ENCODE assay signal across 11 cellular contexts in genomic region chr21:43645987-43646386, GRCh38. TPM values are rescaled to one million over a fixed set of nuclear protein-coding genes. Genes with fewer than 3 reads are reported as not detected.
A peak's percentile ranks its signal among the peaks of the same experiment; 100 is the strongest.
DNase-seq lines count a peak whose midpoint lies in the region; TF ChIP-seq lines count a peak whose summit lies in the region.
"Had no signal": no experiment of that assay in that cellular context is flagged by ENCODE, and none has a peak within 500 bp of the region (broad histone marks: within the 10 kb centered on the region; RNA-seq: fewer than 3 reads in every experiment).

No MANE protein-coding gene starts in this region.

- H3K9me3 Mint-ChIP-seq in CD4-positive, alpha-beta memory T cell: no peaks in the 10 kb centered on the region
- H3K9me3 Mint-ChIP-seq: CD4-positive, alpha-beta T cell; neural crest cell; stimulated activated naive CD8-positive, alpha-beta T cell treated with anti-CD3 and anti-CD28 coated beads, Interleukin-15, Interleukin-2, amounts not matched to agents 100 ng/mL and 50 ng/mL, for 24 hours had no signal

- TF ChIP-seq POLR2A in suprapubic skin (IDR thresholded peaks at IDR 0.05): no peak

- H3K9ac ChIP-seq in BLaER1 (peak overlapping the region; percentile 10; the same call in 1 of the 2 replicates), MM.1S (ENCODE audit: low read length) (peak overlapping the region; percentile 13; the same call in 1 of the 2 replicates), neuronal stem cell (ENCODE audit: low read depth, low read length, poor library complexity) (no peak overlapping the region)

- H3K27me3 Mint-ChIP-seq in CD4-positive, alpha-beta memory T cell: peaks cover 3 to 4% of the 10 kb centered on the region in 2 donors
- H3K27me3 Mint-ChIP-seq: CD4-positive, alpha-beta T cell; stimulated activated naive CD8-positive, alpha-beta T cell treated with anti-CD3 and anti-CD28 coated beads, Interleukin-15, Interleukin-2, amounts not matched to agents 100 ng/mL and 50 ng/mL, for 24 hours had no signal

- peaks cover 13% of the 10 kb centered on the region; the same call in 1 of the 2 replicates for H3F3A ChIP-seq in MM.1S (ENCODE audit: insufficient read depth, low read length)

- no peak for DNase-seq in MM.1S
- DNase-seq in coronary artery (ENCODE audit: low spot score): no peak
- DNase-seq in neuronal stem cell (ENCODE audit: low spot score): no peak
- DNase-seq in SKM-1 (lab: John Stamatoyannopoulos, UW; ENCODE audit: unreplicated experiment): no peak
- DNase-seq in CD4-positive, alpha-beta memory T cell: no peak
- DNase-seq in suprapubic skin (ENCODE audit: low spot score in 2 of 2): no peak
- no peak for DNase-seq in DMS 273 (lab: John Stamatoyannopoulos, UW; ENCODE audit: unreplicated experiment)

- CTCF ChIA-PET in CD4-positive, alpha-beta memory T cell (lab: Charles Lee; ENCODE audit: partially characterized antibody): interaction anchor here (0.7 to 1.1 kb wide), 4 partner anchors 44 to 722 kb away, joined by 3 read pairs; no protein-coding TSS in a partner anchor

- peaks cover 3 to 8% (median 7%) of the 10 kb centered on the region in 4 donors for H3K4me1 Mint-ChIP-seq in CD4-positive, alpha-beta memory T cell

- H3K4me3 ChIP-seq in BLaER1 (no peak overlapping the region), MM.1S (ENCODE audit: low read length) (peak overlapping the region; percentile 35), coronary artery (peak overlapping the region; percentile 23), neuronal stem cell (ENCODE audit: low read length in 2 of 2) (no peak overlapping the region), suprapubic skin (no peak overlapping the region)
- no peak overlapping the region for H3K4me3 ChIP-seq in CD4-positive, alpha-beta memory T cell (ENCODE audit: low read length in 2 of 2)

- H2AK5ac ChIP-seq in neuronal stem cell (ENCODE audit: low read depth, low read length): no peak overlapping the region

- no peak for TF ChIP-seq CTCF in MM.1S (IDR thresholded peaks at IDR 0.05; ENCODE audit: low read length)
- TF ChIP-seq CTCF in coronary artery (IDR thresholded peaks at IDR 0.05): no peak
- TF ChIP-seq CTCF in suprapubic skin (IDR thresholded peaks at IDR 0.05): no peak

- POLR2A ChIA-PET in CD4-positive, alpha-beta memory T cell (lab: Charles Lee; ENCODE audit: partially characterized antibody): no interaction called here

- H3K9me3 ChIP-seq in BLaER1 (no peaks in the 10 kb centered on the region), MM.1S (replicated peaks; ENCODE audit: insufficient read depth, low read length) (no peaks in the 10 kb centered on the region), neuronal stem cell (replicated peaks in 1 of 2; ENCODE audit: control insufficient read depth in 2 of 2, insufficient read depth in 1 of 2, low read depth in 1 of 2, low read length in 2 of 2) (no peaks in the 10 kb centered on the region), suprapubic skin (no peaks in the 10 kb centered on the region)
- H3K9me3 ChIP-seq in CD4-positive, alpha-beta memory T cell (ENCODE audit: control insufficient read depth in 1 of 2, low read length in 2 of 2): no peaks in the 10 kb centered on the region

- H3K4me1 ChIP-seq in BLaER1 (peaks cover 18% of the 10 kb centered on the region), MM.1S (ENCODE audit: low read length) (peaks cover 17% of the 10 kb centered on the region), neuronal stem cell (ENCODE audit: control insufficient read depth in 2 of 2, insufficient read depth in 1 of 2, low read depth in 1 of 2, low read length in 2 of 2) (peaks cover 2 to 4% of the 10 kb centered on the region in 2 donors), suprapubic skin (peaks cover 21% of the 10 kb centered on the region)
- peaks cover 8% of the 10 kb centered on the region for H3K4me1 ChIP-seq in CD4-positive, alpha-beta memory T cell (ENCODE audit: insufficient read depth, low read length)

- peak overlapping the region in 3 of 7 donors; percentile 58 to 74 (median 65) for H3K27ac Mint-ChIP-seq in CD4-positive, alpha-beta memory T cell
- H3K27ac Mint-ChIP-seq: CD4-positive, alpha-beta T cell; stimulated activated naive CD8-positive, alpha-beta T cell treated with anti-CD3 and anti-CD28 coated beads, Interleukin-15, Interleukin-2, amounts not matched to agents 100 ng/mL and 50 ng/mL, for 24 hours had no signal

- H3K27me3 ChIP-seq in BLaER1: no peaks in the 10 kb centered on the region
- H3K27me3 ChIP-seq in MM.1S (replicated peaks; ENCODE audit: insufficient read depth, low read length): no peaks in the 10 kb centered on the region
- no peaks in the 10 kb centered on the region for H3K27me3 ChIP-seq in neuronal stem cell (ENCODE audit: control insufficient read depth in 3 of 3, insufficient read depth in 3 of 3, low read depth in 1 of 3, low read length in 3 of 3)
- no peaks in the 10 kb centered on the region for H3K27me3 ChIP-seq in CD4-positive, alpha-beta memory T cell (ENCODE audit: insufficient read depth, low read length)
- H3K27me3 ChIP-seq in suprapubic skin: no peaks in the 10 kb centered on the region

- H3K23ac ChIP-seq in neuronal stem cell (ENCODE audit: low read depth, low read length, poor library complexity): no peak overlapping the region

- no peaks in the 10 kb centered on the region for H3K79me2 ChIP-seq in MM.1S (ENCODE audit: low read length)

- H3K27ac ChIP-seq in BLaER1 (no peak overlapping the region), MM.1S (ENCODE audit: low read length) (no peak overlapping the region; the same call in 1 of the 2 replicates), coronary artery (peak overlapping the region; percentile 26 to 42), neuronal stem cell (replicated peaks; ENCODE audit: low read length) (no peak overlapping the region), suprapubic skin (no peak overlapping the region)
- H3K27ac ChIP-seq in CD4-positive, alpha-beta memory T cell (ENCODE audit: low read depth, low read length): no peak overlapping the region

- no peak overlapping the region for H4K91ac ChIP-seq in neuronal stem cell (ENCODE audit: low read depth, low read length, poor library complexity)

- no peak overlapping the region for H4K8ac ChIP-seq in neuronal stem cell (ENCODE audit: low read depth, low read length)

- no peak overlapping the region for H2BK15ac ChIP-seq in neuronal stem cell (ENCODE audit: low read length)

- no peak overlapping the region for H2BK5ac ChIP-seq in neuronal stem cell (ENCODE audit: low read length)

- H4K20me1 ChIP-seq in BLaER1: no peaks in the 10 kb centered on the region
- no peaks in the 10 kb centered on the region for H4K20me1 ChIP-seq in MM.1S (ENCODE audit: insufficient read depth, low read length)

- intact Hi-C loops in CD4-positive, alpha-beta memory T cell (cut with micrococcal nuclease): no loop called here

- no peak overlapping the region for H3K14ac ChIP-seq in neuronal stem cell (ENCODE audit: low read length)

- H2BK12ac ChIP-seq in neuronal stem cell (ENCODE audit: low read length): no peak overlapping the region

- no peaks in the 10 kb centered on the region for H3K36me3 Mint-ChIP-seq in CD4-positive, alpha-beta memory T cell

- H2BK120ac ChIP-seq in neuronal stem cell (ENCODE audit: low read depth, low read length): no peak overlapping the region

- H3K18ac ChIP-seq in neuronal stem cell (ENCODE audit: low read length): no peak overlapping the region

- no peak overlapping the region for H3K4me3 Mint-ChIP-seq in CD4-positive, alpha-beta memory T cell
- H3K4me3 Mint-ChIP-seq: CD4-positive, alpha-beta T cell; neural crest cell had no signal

- no peaks in the 10 kb centered on the region for H3K36me3 ChIP-seq in BLaER1
- H3K36me3 ChIP-seq in MM.1S (replicated peaks; ENCODE audit: insufficient read depth, low read length): no peaks in the 10 kb centered on the region
- no peaks in the 10 kb centered on the region for H3K36me3 ChIP-seq in neuronal stem cell (replicated peaks in 1 of 2; ENCODE audit: control insufficient read depth in 2 of 2, insufficient read depth in 2 of 2, low read length in 2 of 2)
- no peaks in the 10 kb centered on the region for H3K36me3 ChIP-seq in CD4-positive, alpha-beta memory T cell (ENCODE audit: insufficient read depth, low read length)
- no peaks in the 10 kb centered on the region for H3K36me3 ChIP-seq in suprapubic skin

- H3K9me2 ChIP-seq in MM.1S (replicated peaks; ENCODE audit: insufficient read depth, low read length): no peaks in the 10 kb centered on the region

- no peak overlapping the region for H3K4ac ChIP-seq in neuronal stem cell (ENCODE audit: low read length)

- H2AFZ ChIP-seq in MM.1S (ENCODE audit: low read length): peak overlapping the region; percentile 42
- peak overlapping the region; percentile 48 for H2AFZ ChIP-seq in neuronal stem cell (ENCODE audit: low read length)

- H3K4me2 ChIP-seq in BLaER1: peak overlapping the region; percentile 65
- peak overlapping the region; percentile 47 for H3K4me2 ChIP-seq in MM.1S (ENCODE audit: low read depth, low read length)
- no peak overlapping the region for H3K4me2 ChIP-seq in neuronal stem cell (ENCODE audit: insufficient read depth, low read length, poor library complexity, severe bottlenecking)

- TF ChIP-seq EP300 in suprapubic skin (IDR thresholded peaks at IDR 0.05): no peak

- no CpG with 5 or more reads among the region's 4 CpGs for WGBS in neuronal stem cell (ENCODE audit: extremely low coverage in 2 of 2, insufficient read length in 2 of 2, insufficient replicate concordance in 1 of 2), 2 donors
- WGBS in suprapubic skin: 32% methylated on average over 4 of the region's 4 CpGs

- H3K79me1 ChIP-seq in neuronal stem cell (ENCODE audit: low read depth, low read length): no peaks in the 10 kb centered on the region

RNA-seq across cellular contexts. Expression of gene HSF2BP, which starts 13.3 kb away (rescaled TPM):
- polyA plus RNA-seq in neuronal stem cell (2013, experiment 1 of 2): 0.73 TPM
- polyA plus RNA-seq in neuronal stem cell (2013, experiment 2 of 2): 0.65 TPM
- under 1 TPM; 0.39 to 0.70 TPM for total RNA-seq in CD4-positive, alpha-beta memory T cell
- under 1 TPM in 1 of 2 donors, not detected in 1; 0.67 TPM for polyA plus RNA-seq in CD4-positive, alpha-beta memory T cell
- total RNA-seq in suprapubic skin: 1 to 10 TPM in 1 of 4 donors, under 1 TPM in 2, not detected in 1; 0.57 to 1.6 (median 0.59) TPM

RNA-seq across cellular contexts. Expression of gene RRP1B, which starts 13.4 kb away (rescaled TPM):
- 31.3 TPM for polyA plus RNA-seq in neuronal stem cell (2013, experiment 1 of 2)
- 31.6 TPM for polyA plus RNA-seq in neuronal stem cell (2013, experiment 2 of 2)
- 10 to 100 TPM; 39.9 to 40.5 TPM for total RNA-seq in CD4-positive, alpha-beta memory T cell
- polyA plus RNA-seq in CD4-positive, alpha-beta memory T cell: 10 to 100 TPM; 19.8 to 38.0 TPM
- total RNA-seq in suprapubic skin: 10 to 100 TPM; 19.1 to 25.1 (median 23.3) TPM

Comparison
In these comparisons a context has a peak if more than half of its experiments do, and no peak if none do; other contexts are left out.
1. H3K27ac ChIP-seq: peak in coronary artery (2 of 2); none in BLaER1 (single experiment), MM.1S (single experiment), neuronal stem cell (single experiment), CD4-positive, alpha-beta memory T cell (single experiment) and suprapubic skin (single experiment).
2. H3K4me3 ChIP-seq: peak in MM.1S (single experiment) and coronary artery (single experiment); none in BLaER1 (single experiment), neuronal stem cell (0 of 2), CD4-positive, alpha-beta memory T cell (0 of 2) and suprapubic skin (single experiment).